8 cellular contexts compared by ENCODE assay signal in the genomic region with DNA sequence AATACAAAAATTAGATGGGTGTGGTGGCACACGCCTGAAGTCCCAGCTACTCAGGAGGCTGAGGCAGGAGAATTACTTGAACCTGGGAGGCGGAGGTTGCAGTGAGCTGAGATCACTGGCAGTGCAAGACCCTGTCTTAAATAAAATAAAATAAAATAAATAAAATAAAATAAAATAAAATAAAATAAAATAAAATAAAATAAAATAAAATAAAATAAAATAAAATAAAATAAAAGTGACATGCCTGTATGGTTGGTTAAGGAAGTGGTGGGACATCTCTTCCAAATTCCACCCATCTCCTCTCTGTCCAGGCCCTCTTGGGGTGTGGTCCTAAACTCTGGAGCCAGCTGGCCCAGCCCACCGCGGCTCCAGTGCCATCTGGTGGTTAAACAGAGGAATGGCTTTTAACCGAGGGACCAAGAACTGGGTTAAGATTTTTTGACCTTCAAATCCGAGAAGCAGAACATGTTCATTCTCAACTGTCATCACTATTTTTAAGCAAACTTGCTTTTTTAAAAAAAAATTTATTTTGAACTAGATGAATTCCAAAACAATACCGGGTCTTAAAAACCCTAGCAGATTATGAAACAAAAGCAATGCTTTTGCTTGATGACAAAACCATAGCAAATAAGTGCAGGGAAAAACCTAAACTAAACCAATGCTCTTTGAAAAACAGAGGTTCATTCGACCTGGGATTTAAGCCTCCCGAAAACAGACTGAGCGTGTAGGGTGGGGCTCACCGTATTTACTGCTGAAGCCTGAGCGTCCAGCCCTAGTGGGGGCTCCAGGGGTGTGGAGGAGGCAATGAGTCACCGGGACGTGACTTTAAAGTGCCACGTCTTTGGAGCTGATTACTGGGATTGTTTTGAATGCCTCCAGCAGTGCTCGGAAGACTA.
DNase-seq lines count a peak whose midpoint lies in the region; ATAC-seq, FAIRE-seq and TF ChIP-seq lines count a peak whose summit lies in the region.

No MANE protein-coding gene starts in this region.

- peak; percentile 78 to 86 for TF ChIP-seq RAD21 in K562 (CRISPR knock-in tag; conservative IDR thresholded peaks at IDR 0.05 in 1 of 2, IDR thresholded peaks at IDR 0.05 in 1 of 2)

- POLR2A ChIA-PET in K562 (lab: Yijun Ruan, JAX), result interaction anchor here (0.5 to 1.8 kb wide), 8 partner anchors 11 to 69 kb away, joined by 3 to 7 read pairs (median 3); no protein-coding TSS in a partner anchor

- 2% methylated on average over 16 of the region's 16 CpGs for WGBS in K562 (ENCODE audit: insufficient coverage, low coverage, missing lambda C conversion rate)

- dilution Hi-C loops in keratinocyte (cut with MboI; ENCODE audit: extremely low pct_ligation_motif_present, low sequenced_read_pairs), result no loop called here

- H3K4me3 ChIP-seq in HUES6 (ENCODE audit: low read depth, low read length) (peak overlapping the region; percentile 41; the same call in 1 of the 2 replicates), SJCRH30 (no peak overlapping the region), K562 (peak overlapping the region; percentile 17), keratinocyte (ENCODE audit: control insufficient read depth in 2 of 3, extremely low read depth in 1 of 3, insufficient read depth in 2 of 3, low read depth in 1 of 3, low read length in 3 of 3) (peak overlapping the region in 1 of 3 experiments; percentile 49)

- peaks cover 11% of the 10 kb centered on the region for H3K36me3 ChIP-seq in HUES6 (ENCODE audit: control insufficient read depth, insufficient read depth, low read length)
- H3K36me3 ChIP-seq in SJCRH30, result peaks cover 5% of the 10 kb centered on the region
- peaks cover 10% of the 10 kb centered on the region; the same call in 1 of the 3 replicates for H3K36me3 ChIP-seq in K562 (ENCODE audit: control insufficient read depth, insufficient read depth, low read length)
- peaks cover 0 to 10% of the 10 kb centered on the region in 2 experiments for H3K36me3 ChIP-seq in keratinocyte (ENCODE audit: control insufficient read depth in 2 of 2, extremely low read depth in 1 of 2, insufficient read depth in 2 of 2, low read length in 2 of 2)

- no TSS peak for BruUV-seq in K562 (replicated peaks; lab: Mats Ljungman, UMichigan)

- H3K9ac ChIP-seq in HUES6 (ENCODE audit: low read length) (peak overlapping the region; percentile 47), K562 (ENCODE audit: insufficient read depth in 1 of 2, low read depth in 2 of 2, low read length in 2 of 2) (peak overlapping the region; percentile 55 to 78; a peak in 2 of 4 replicates), keratinocyte (ENCODE audit: control insufficient read depth, extremely low read depth, insufficient read depth, low read length) (peak overlapping the region; percentile 18)

- H3K9me1 ChIP-seq in K562 (ENCODE audit: control insufficient read depth, insufficient read depth, low read length) (no peaks in the 10 kb centered on the region), keratinocyte (ENCODE audit: control insufficient read depth, extremely low read depth, insufficient read depth, low read length) (no peaks in the 10 kb centered on the region)

- H3K27ac ChIP-seq in HUES6 (ENCODE audit: low read depth, low read length) (no peak overlapping the region), SJCRH30 (no peak overlapping the region), K562 (ENCODE audit: extremely low read depth, low read depth, low read length) (peak overlapping the region; percentile 26; the same call in 1 of the 3 replicates), keratinocyte (ENCODE audit: control insufficient read depth, insufficient read depth, low read length) (no peak overlapping the region)

- DNase-seq in AG08395 (ENCODE audit: low spot score) (peak; percentile 73), GM10266 (ENCODE audit: extremely low spot score) (peak; percentile 67), SJCRH30 (peak; percentile 61 to 78), K562 (ENCODE audit: extremely low read depth in 1 of 4, low spot score in 3 of 4) (peak; percentile 82 to 86 (median 84)), keratinocyte (ENCODE audit: low read depth, low spot score) (no peak)
- DNase-seq in stimulated activated CD4-positive, alpha-beta T cell treated with anti-CD3 and anti-CD28 coated beads, Interleukin-4, amount 100 ng/mL, for 48 hours (ENCODE audit: low read depth in 2 of 2), result peak; percentile 21 to 28

- peak; percentile 72 for TF ChIP-seq CTCF in GM10266 (IDR thresholded peaks at IDR 0.05; ENCODE audit: control insufficient read depth, insufficient read depth, low read depth, missing control alignments)
- peak; percentile 88 to 96 (median 91) for TF ChIP-seq CTCF in K562 (IDR thresholded peaks at IDR 0.05 in 2 of 3, conservative IDR thresholded peaks at IDR 0.05 in 1 of 3; ENCODE audit: insufficient read depth in 2 of 3, low read depth in 1 of 3, low read length in 3 of 3)
- peak; percentile 70 to 84 (median 79) for TF ChIP-seq CTCF in keratinocyte (optimal IDR thresholded peaks at IDR 0.05 in 1 of 3, IDR thresholded peaks at IDR 0.05 in 1 of 3, conservative IDR thresholded peaks at IDR 0.05 in 1 of 3; ENCODE audit: extremely low read depth in 1 of 3, insufficient read depth in 2 of 3, low read length in 3 of 3)

- H2AFZ ChIP-seq in K562 (ENCODE audit: low read depth, low read length), result peak overlapping the region; percentile 66
- peak overlapping the region; percentile 44 for H2AFZ ChIP-seq in keratinocyte (ENCODE audit: control insufficient read depth, low read length)

- no peak for TF ChIP-seq EP300 in K562 (IDR thresholded peaks at IDR 0.05; ENCODE audit: low read length)

- H3K79me2 ChIP-seq in K562 (ENCODE audit: control insufficient read depth, insufficient read depth, low read length) (no peaks in the 10 kb centered on the region), keratinocyte (ENCODE audit: control insufficient read depth, insufficient read depth, low read length) (no peaks in the 10 kb centered on the region)

- H4K20me1 ChIP-seq in K562 (replicated peaks; ENCODE audit: control insufficient read depth, insufficient read depth, low read length), result no peaks in the 10 kb centered on the region
- H4K20me1 ChIP-seq in keratinocyte (ENCODE audit: control insufficient read depth, extremely low read depth, insufficient read depth, low read length), result no peaks in the 10 kb centered on the region

- peaks cover 6% of the 10 kb centered on the region; the same call in 1 of the 2 replicates for H3K4me1 ChIP-seq in HUES6 (ENCODE audit: control insufficient read depth, insufficient read depth, low read length)
- no peaks in the 10 kb centered on the region for H3K4me1 ChIP-seq in SJCRH30
- H3K4me1 ChIP-seq in K562 (replicated peaks in 1 of 2; ENCODE audit: control insufficient read depth in 2 of 2, insufficient read depth in 2 of 2, low read length in 2 of 2), result peaks cover 8 to 18% of the 10 kb centered on the region in 2 experiments; a peak in 4 of 5 replicates
- peaks cover 29% of the 10 kb centered on the region for H3K4me1 ChIP-seq in keratinocyte (ENCODE audit: control insufficient read depth, extremely low read depth, insufficient read depth, low read length)

- H3K4me2 ChIP-seq in K562 (ENCODE audit: insufficient read depth, low read length) (peak overlapping the region; percentile 80), keratinocyte (ENCODE audit: control insufficient read depth, extremely low read depth, insufficient read depth, low read depth, low read length) (peak overlapping the region; percentile 65)

- no peak for TF ChIP-seq POLR2A in K562 (conservative IDR thresholded peaks at IDR 0.05)

- H3K27me3 ChIP-seq in HUES6 (ENCODE audit: control insufficient read depth, insufficient read depth, low read length) (no peaks in the 10 kb centered on the region), SJCRH30 (no peaks in the 10 kb centered on the region), K562 (ENCODE audit: control insufficient read depth in 2 of 2, insufficient read depth in 2 of 2, low read length in 2 of 2) (peaks cover 0 to 3% of the 10 kb centered on the region in 2 experiments; a peak in 1 of 5 replicates), keratinocyte (ENCODE audit: control insufficient read depth, extremely low read depth, insufficient read depth, low read length) (peaks cover 6% of the 10 kb centered on the region)

- ATAC-seq in K562 (peak; percentile 91), HG03159 (IDR thresholded peaks at IDR 0.05; ENCODE audit: unreplicated experiment) (no peak)

- CTCF ChIA-PET in K562 (lab: Yijun Ruan, JAX; ENCODE audit: low intra/inter-chr PET ratio), result interaction anchor here (0.7 to 2.8 kb wide), 3 partner anchors 23 to 189 kb away, joined by 4 to 32 read pairs (median 5); no protein-coding TSS in a partner anchor

- H3K9me3 ChIP-seq in HUES6 (ENCODE audit: control insufficient read depth, insufficient read depth, low read depth, low read length), result no peaks in the 10 kb centered on the region
- no peaks in the 10 kb centered on the region for H3K9me3 ChIP-seq in SJCRH30 (replicated peaks)
- H3K9me3 ChIP-seq in K562 (replicated peaks; ENCODE audit: control insufficient read depth, insufficient read depth, low read depth, low read length), result no peaks in the 10 kb centered on the region
- H3K9me3 ChIP-seq in keratinocyte (ENCODE audit: control insufficient read depth, low read depth, low read length), result no peaks in the 10 kb centered on the region

- in situ Hi-C loops in K562 (cut with MboI), result no loop called here

- intact Hi-C loops in K562 (cut with micrococcal nuclease), result loop anchor here (1.0 to 5.0 kb wide), 3 partner anchors 25 to 188 kb away; a partner anchor contains a TSS

- peak; percentile 84 for FAIRE-seq in K562 (lab: Jason Lieb, UNC)
- FAIRE-seq in keratinocyte (lab: Jason Lieb, UNC), result no peak

TF ChIP-seq in K562, 482 proteins besides CTCF, POLR2A, EP300 and RAD21 (continues in another document):
- TF ChIP-seq SMARCE1 (IDR thresholded peaks at IDR 0.05) (peak; percentile 78), BHLHE40 (IDR thresholded peaks at IDR 0.05; ENCODE audit: low read length) (peak; percentile 64; the same call in 1 of the 2 replicates), SMAD4 (CRISPR knock-in tag; conservative IDR thresholded peaks at IDR 0.05) (0 out of 2 replicates have a peak, but pooled peaks have one; percentile 25), FOS (IDR thresholded peaks at IDR 0.05; ENCODE audit: extremely low read depth, insufficient read length) (peak; percentile 60), NFATC3 (IDR thresholded peaks at IDR 0.05) (0 out of 2 replicates have a peak, but pooled peaks have one; percentile 46), ARID1B (IDR thresholded peaks at IDR 0.05) (peak; percentile 76), DACH1 (IDR thresholded peaks at IDR 0.05; ENCODE audit: partially characterized antibody) (peak; percentile 65)
- TF ChIP-seq, protein P1, sequence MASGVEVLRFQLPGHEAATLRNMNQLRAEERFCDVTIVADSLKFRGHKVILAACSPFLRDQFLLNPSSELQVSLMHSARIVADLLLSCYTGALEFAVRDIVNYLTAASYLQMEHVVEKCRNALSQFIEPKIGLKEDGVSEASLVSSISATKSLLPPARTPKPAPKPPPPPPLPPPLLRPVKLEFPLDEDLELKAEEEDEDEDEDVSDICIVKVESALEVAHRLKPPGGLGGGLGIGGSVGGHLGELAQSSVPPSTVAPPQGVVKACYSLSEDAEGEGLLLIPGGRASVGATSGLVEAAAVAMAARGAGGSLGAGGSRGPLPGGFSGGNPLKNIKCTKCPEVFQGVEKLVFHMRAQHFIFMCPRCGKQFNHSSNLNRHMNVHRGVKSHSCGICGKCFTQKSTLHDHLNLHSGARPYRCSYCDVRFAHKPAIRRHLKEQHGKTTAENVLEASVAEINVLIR (CRISPR knock-in tag; IDR thresholded peaks at IDR 0.05), result no peak
